In the genomic region with DNA sequence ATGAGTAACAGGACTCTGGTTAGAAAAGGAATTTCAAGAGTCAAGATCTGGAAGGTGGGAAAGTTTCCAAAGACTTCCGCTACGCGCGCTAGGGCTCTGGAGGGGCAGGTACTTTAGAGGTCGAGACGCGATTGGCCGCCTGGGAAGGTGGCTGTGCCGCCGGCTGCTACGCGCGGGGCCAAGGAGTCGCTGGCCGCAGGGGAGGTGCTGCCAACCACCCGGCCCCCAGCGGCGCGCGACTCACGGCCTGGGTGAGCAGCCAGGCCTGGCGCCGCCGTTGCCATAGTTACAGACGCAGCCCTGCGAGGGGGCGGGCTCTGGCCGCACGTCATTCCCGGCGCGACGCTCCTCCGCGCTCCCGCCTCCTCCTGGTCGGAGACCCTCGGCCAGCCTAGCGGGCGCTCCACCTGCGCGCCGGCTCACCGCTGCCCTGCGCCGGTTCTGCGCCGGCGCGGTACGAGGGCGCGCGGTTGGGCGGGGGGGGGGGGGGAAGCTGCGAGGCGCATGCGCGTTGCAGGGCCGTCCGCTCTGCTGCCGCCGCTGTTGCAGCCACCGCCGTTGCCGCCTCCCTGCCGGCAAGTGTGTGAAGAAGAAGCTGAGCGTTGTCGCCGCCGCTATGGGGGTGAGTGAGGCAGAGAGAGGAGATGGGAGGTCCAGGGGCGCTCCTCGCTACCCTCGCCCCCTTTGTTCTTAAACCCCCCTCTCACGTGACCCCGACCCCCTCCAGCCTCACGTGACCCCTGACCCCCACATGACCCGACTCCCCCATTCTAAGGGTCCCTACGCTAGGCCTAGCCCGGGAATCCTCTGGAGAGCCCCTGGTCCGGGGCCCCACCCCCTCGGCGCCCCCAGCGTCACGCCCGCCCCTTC, we compare ENCODE assay signal across 8 cellular contexts. TPM values are rescaled to one million over a fixed set of nuclear protein-coding genes. Genes with fewer than 3 reads are reported as not detected.
A peak's percentile ranks its signal among the peaks of the same experiment; 100 is the strongest.
DNase-seq lines count a peak whose midpoint lies in the region; ATAC-seq and TF ChIP-seq lines count a peak whose summit lies in the region.

TSS of gene NAA40 (plus strand) at position 522 of the 870 bp plus-strand sequence. CDS start at position 617, 95 bp downstream.

- H3K9me3 ChIP-seq in DOHH2 (ENCODE audit: control insufficient read depth, insufficient read depth, low read length) = no peaks in the 10 kb centered on the region
- H3K9me3 ChIP-seq in KOPT-K1 (ENCODE audit: insufficient read depth, low read length, poor library complexity, severe bottlenecking) = no peaks in the 10 kb centered on the region
- no peaks in the 10 kb centered on the region for H3K9me3 ChIP-seq in Peyer's patch
- H3K9me3 ChIP-seq in esophagus squamous epithelium = no peaks in the 10 kb centered on the region
- H3K9me3 ChIP-seq in naive thymus-derived CD4-positive, alpha-beta T cell (ENCODE audit: control insufficient read depth in 2 of 3, low read length in 3 of 3) = no peaks in the 10 kb centered on the region

- POLR2A ChIA-PET in naive thymus-derived CD4-positive, alpha-beta T cell (lab: Charles Lee) = no interaction called here

- H3K36me3 ChIP-seq in DOHH2 (ENCODE audit: control insufficient read depth, low read length) (peaks cover 26% of the 10 kb centered on the region), KOPT-K1 (ENCODE audit: insufficient read depth, low read length) (peaks cover 18% of the 10 kb centered on the region), Peyer's patch (no peaks in the 10 kb centered on the region), esophagus squamous epithelium (no peaks in the 10 kb centered on the region)
- peaks cover 0 to 4% (median 0%) of the 10 kb centered on the region in 3 experiments for H3K36me3 ChIP-seq in naive thymus-derived CD4-positive, alpha-beta T cell (ENCODE audit: control insufficient read depth in 2 of 3, insufficient read depth in 3 of 3, low read length in 3 of 3)

- DNase-seq in Peyer's patch (peak; percentile 94 to 97 (median 97)), esophagus squamous epithelium (lab: John Stamatoyannopoulos, UW) (peak; percentile 72)
- DNase-seq in activated T-cell treated with anti-CD3 and anti-CD28 coated beads, Interleukin-2, amount 50 U/mL, for 48 hours = peak; percentile 91 to 96
- peak; percentile 78 to 91 (median 84) for DNase-seq in naive thymus-derived CD4-positive, alpha-beta T cell

- H3K27ac Mint-ChIP-seq in naive thymus-derived CD4-positive, alpha-beta T cell = peak within 1 kb of the TSS; percentile 81 to 95 (median 89)
- peak within 1 kb of the TSS; percentile 80 for H3K27ac Mint-ChIP-seq in stimulated activated memory B cell treated with anti-CD40 and anti-IgM and Interleukin-4, amounts not matched to agents 10 μg/mL and 1 μg/mL and 100 μg/mL, for 72 hours

- H3K79me2 ChIP-seq in DOHH2 (ENCODE audit: control insufficient read depth, low read length) = peaks cover 49% of the 10 kb centered on the region

- 0% methylated on average over 11 to 16 of the region's 86 CpGs for WGBS in esophagus squamous epithelium, 2 donors

- TF ChIP-seq CTCF in DOHH2 (IDR thresholded peaks at IDR 0.05; ENCODE audit: low read depth, low read length, poor library complexity, severe bottlenecking) = no peak
- TF ChIP-seq CTCF in Peyer's patch (IDR thresholded peaks at IDR 0.05) = peak in 2 of 6 experiments; percentile 29 to 30
- peak in 3 of 6 experiments; percentile 11 to 30 (median 12) for TF ChIP-seq CTCF in esophagus squamous epithelium (IDR thresholded peaks at IDR 0.05)

- ATAC-seq in GM21825 (IDR thresholded peaks at IDR 0.05; ENCODE audit: unreplicated experiment) = peak; percentile 92
- ATAC-seq in naive thymus-derived CD4-positive, alpha-beta T cell = peak; percentile 92
- ATAC-seq in stimulated activated memory B cell treated with anti-CD40 and anti-IgM and Interleukin-4, amounts not matched to agents 10 μg/mL and 1 μg/mL and 100 μg/mL, for 72 hours = peak; percentile 98

- H4K20me1 ChIP-seq in DOHH2 (ENCODE audit: control insufficient read depth, insufficient read depth, low read depth, low read length) = no peaks in the 10 kb centered on the region; the same call in 1 of the 2 replicates

- H3K9me2 ChIP-seq in DOHH2 (replicated peaks; ENCODE audit: control insufficient read depth, low read length) = no peaks in the 10 kb centered on the region

- intact Hi-C loops in esophagus squamous epithelium (cut with DNase I) = no loop called here
- intact Hi-C loops in naive thymus-derived CD4-positive, alpha-beta T cell (cut with micrococcal nuclease) = loop anchor here (1.0 kb wide), 5 partner anchors 21 to 101 kb away; partner anchors contain the start of genes COX8A (in 2 of the 2), OTUB1 (in 1 of the 2) and RCOR2 (in 1 of the 2)

- peaks cover 0 to 4% (median 0%) of the 10 kb centered on the region in 11 donors for H3K9me3 Mint-ChIP-seq in naive thymus-derived CD4-positive, alpha-beta T cell
- H3K9me3 Mint-ChIP-seq in stimulated activated memory B cell treated with anti-CD40 and anti-IgM and Interleukin-4, amounts not matched to agents 10 μg/mL and 1 μg/mL and 100 μg/mL, for 72 hours = no peaks in the 10 kb centered on the region

- CTCF ChIA-PET in naive thymus-derived CD4-positive, alpha-beta T cell (lab: Charles Lee) = interaction anchor here (0.8 to 1.1 kb wide), 2 partner anchors 21 to 102 kb away, joined by 3 to 11 read pairs; no protein-coding TSS in a partner anchor

- peaks cover 0 to 2% (median 0%) of the 10 kb centered on the region in 5 donors for H3K27me3 Mint-ChIP-seq in naive thymus-derived CD4-positive, alpha-beta T cell
- H3K27me3 Mint-ChIP-seq in stimulated activated memory B cell treated with anti-CD40 and anti-IgM and Interleukin-4, amounts not matched to agents 10 μg/mL and 1 μg/mL and 100 μg/mL, for 72 hours = no peaks in the 10 kb centered on the region

- H3K4me3 Mint-ChIP-seq in naive thymus-derived CD4-positive, alpha-beta T cell = peak within 1 kb of the TSS; percentile 80 to 99 (median 94)
- H3K4me3 Mint-ChIP-seq in stimulated activated memory B cell treated with anti-CD40 and anti-IgM and Interleukin-4, amounts not matched to agents 10 μg/mL and 1 μg/mL and 100 μg/mL, for 72 hours = peak within 1 kb of the TSS; percentile 94

- peak within 1 kb of the TSS; percentile 96 for H3K4me3 ChIP-seq in DOHH2 (ENCODE audit: low read length)
- H3K4me3 ChIP-seq in Peyer's patch = peak within 1 kb of the TSS; percentile 56 to 87 (median 80)
- peak within 1 kb of the TSS; percentile 65 to 83 (median 80) for H3K4me3 ChIP-seq in esophagus squamous epithelium
- H3K4me3 ChIP-seq in naive thymus-derived CD4-positive, alpha-beta T cell (ENCODE audit: low read length) = peak within 1 kb of the TSS; percentile 84

- H3F3A ChIP-seq in DOHH2 (ENCODE audit: control insufficient read depth, insufficient read depth) = peaks cover 5% of the 10 kb centered on the region; the same call in 1 of the 2 replicates

- TF ChIP-seq POLR2A in Peyer's patch (IDR thresholded peaks at IDR 0.05) (peak in 1 of 2 donors; percentile 15), esophagus squamous epithelium (IDR thresholded peaks at IDR 0.05) (peak in 1 of 4 donors; percentile 11)

- H3K36me3 Mint-ChIP-seq in naive thymus-derived CD4-positive, alpha-beta T cell = peaks cover 0 to 3% (median 0%) of the 10 kb centered on the region in 5 donors
- H3K36me3 Mint-ChIP-seq in stimulated activated memory B cell treated with anti-CD40 and anti-IgM and Interleukin-4, amounts not matched to agents 10 μg/mL and 1 μg/mL and 100 μg/mL, for 72 hours = no peaks in the 10 kb centered on the region

- H3K27me3 ChIP-seq in DOHH2 (ENCODE audit: control insufficient read depth, low read length) (no peaks in the 10 kb centered on the region), Peyer's patch (no peaks in the 10 kb centered on the region), esophagus squamous epithelium (no peaks in the 10 kb centered on the region)
- H3K27me3 ChIP-seq in naive thymus-derived CD4-positive, alpha-beta T cell (ENCODE audit: control insufficient read depth in 2 of 2, insufficient read depth in 2 of 2, low read length in 2 of 2) = no peaks in the 10 kb centered on the region

- H3K4me1 ChIP-seq in DOHH2 (ENCODE audit: control insufficient read depth, low read length) = peaks cover 28% of the 10 kb centered on the region
- peaks cover 0 to 25% (median 2%) of the 10 kb centered on the region in 4 donors for H3K4me1 ChIP-seq in Peyer's patch
- H3K4me1 ChIP-seq in esophagus squamous epithelium = peaks cover 5 to 39% (median 29%) of the 10 kb centered on the region in 3 donors
- peaks cover 11 to 18% of the 10 kb centered on the region in 2 donors for H3K4me1 ChIP-seq in naive thymus-derived CD4-positive, alpha-beta T cell (ENCODE audit: control insufficient read depth in 2 of 2, insufficient read depth in 2 of 2, low read length in 2 of 2)

- H3K27ac ChIP-seq in DOHH2 (ENCODE audit: low read depth, low read length) (peak within 1 kb of the TSS; percentile 80), KOPT-K1 (ENCODE audit: low read depth, low read length, poor library complexity, severe bottlenecking) (peak within 1 kb of the TSS; percentile 80), Peyer's patch (peak within 1 kb of the TSS; percentile 69 to 79 (median 75)), esophagus squamous epithelium (peak within 1 kb of the TSS; percentile 72 to 87 (median 80))
- peak within 1 kb of the TSS; percentile 73 for H3K27ac ChIP-seq in naive thymus-derived CD4-positive, alpha-beta T cell (ENCODE audit: low read depth, low read length)

- H3K4me2 ChIP-seq in DOHH2 (ENCODE audit: low read length) = peak within 1 kb of the TSS; percentile 99

- H3K4me1 Mint-ChIP-seq in naive thymus-derived CD4-positive, alpha-beta T cell = peaks cover 22 to 28% (median 27%) of the 10 kb centered on the region in 7 donors
- H3K4me1 Mint-ChIP-seq in stimulated activated memory B cell treated with anti-CD40 and anti-IgM and Interleukin-4, amounts not matched to agents 10 μg/mL and 1 μg/mL and 100 μg/mL, for 72 hours = peaks cover 35% of the 10 kb centered on the region

RNA-seq across cellular contexts. Expression of gene NAA40, which starts in this region (rescaled TPM):
- 10 to 100 TPM; 46.2 to 80.0 (median 57.1) TPM for total RNA-seq in Peyer's patch
- 10 to 100 TPM in 3 of 4 donors, 1 to 10 TPM in 1; 9.8 to 13.2 (median 11.2) TPM for total RNA-seq in esophagus squamous epithelium
- total RNA-seq in naive thymus-derived CD4-positive, alpha-beta T cell = 10 to 100 TPM; 21.0 to 39.8 (median 24.8) TPM
- 10 to 100 TPM in 1 of 2 donors, 1 to 10 TPM in 1; 5.1 to 10.3 TPM for polyA plus RNA-seq in naive thymus-derived CD4-positive, alpha-beta T cell

Comparison
In these comparisons a context has a peak if more than half of its experiments do, and no peak if none do; other contexts are left out.
1. Peak in every context shown above with its lines: DNase-seq, ATAC-seq, H3K4me3 ChIP-seq and H3K27ac ChIP-seq.